ENCODE assay signal across 22 cellular contexts in the genomic region with DNA sequence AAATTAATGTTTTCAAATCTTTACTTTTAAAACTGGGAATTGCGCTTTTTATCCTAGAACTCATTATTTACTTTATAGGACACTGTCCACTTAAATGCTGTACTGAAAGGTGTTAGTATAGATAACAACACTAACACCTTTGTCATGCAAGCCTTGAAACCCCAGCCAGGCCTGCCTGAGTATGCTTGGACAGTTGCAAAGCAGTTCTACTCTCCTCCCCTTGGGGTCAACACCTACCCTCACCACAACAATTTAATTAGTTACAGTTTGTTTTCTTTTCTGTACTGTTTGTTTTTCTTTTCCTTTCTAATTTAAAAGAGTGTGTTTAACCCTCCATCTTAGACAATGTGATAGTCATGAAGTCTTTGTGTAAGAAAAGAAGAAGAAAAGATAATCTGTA. TPM values are rescaled to one million over a fixed set of nuclear protein-coding genes. Genes with fewer than 3 reads are reported as not detected.
A peak's percentile ranks its signal among the peaks of the same experiment; 100 is the strongest.
DNase-seq lines count a peak whose midpoint lies in the region; ATAC-seq and TF ChIP-seq lines count a peak whose summit lies in the region.
"Had no signal": no experiment of that assay in that cellular context is flagged by ENCODE, and none has a peak within 500 bp of the region (broad histone marks: within the 10 kb centered on the region; RNA-seq: fewer than 3 reads in every experiment).

No MANE protein-coding gene starts in this region.

- no peaks in the 10 kb centered on the region for H4K20me1 ChIP-seq in MM.1S (ENCODE audit: insufficient read depth, low read length)

- no peak overlapping the region for H3K4me3 ChIP-seq in MM.1S (ENCODE audit: low read length)
- H3K4me3 ChIP-seq in parathyroid adenoma (ENCODE audit: low read depth, low read length): no peak overlapping the region
- H3K4me3 ChIP-seq in upper lobe of right lung: no peak overlapping the region
- H3K4me3 ChIP-seq: GM23248 had no signal

- H2AFZ ChIP-seq in MM.1S (ENCODE audit: low read length) (no peak overlapping the region), parathyroid adenoma (no peak overlapping the region)
- H2AFZ ChIP-seq: GM23248 had no signal

- H3F3A ChIP-seq in MM.1S (ENCODE audit: insufficient read depth, low read length): peaks cover 14% of the 10 kb centered on the region; the same call in 1 of the 2 replicates

- H3K4me1 Mint-ChIP-seq in endothelial cell (ENCODE audit: unreplicated experiment): no peaks in the 10 kb centered on the region
- H3K4me1 Mint-ChIP-seq: B cell; CD4-positive, CD25-positive, alpha-beta regulatory T cell; CD8-positive, alpha-beta memory T cell; IgD-negative memory B cell had no signal

- in situ Hi-C loops in Caki2 (cut with HindIII; ENCODE audit: low pct_unique_long_range_greater_than_20kb, low sequenced_read_pairs): no loop called here

- no peak overlapping the region for H3K27ac Mint-ChIP-seq in endothelial cell (ENCODE audit: unreplicated experiment)
- H3K27ac Mint-ChIP-seq: B cell; CD4-positive, CD25-positive, alpha-beta regulatory T cell; CD8-positive, alpha-beta memory T cell; IgD-negative memory B cell had no signal

- H3K9ac ChIP-seq in MM.1S (ENCODE audit: low read length) (no peak overlapping the region), parathyroid adenoma (no peak overlapping the region)
- H3K9ac ChIP-seq: GM23248 had no signal

- intact Hi-C loops in upper lobe of right lung (cut with DNase I): no loop called here

- H3K36me3 ChIP-seq in MM.1S (replicated peaks; ENCODE audit: insufficient read depth, low read length): no peaks in the 10 kb centered on the region
- H3K36me3 ChIP-seq in parathyroid adenoma (ENCODE audit: control insufficient read depth, insufficient read depth, low read length): no peaks in the 10 kb centered on the region
- H3K36me3 ChIP-seq in upper lobe of right lung: no peaks in the 10 kb centered on the region

- ATAC-seq in upper lobe of right lung: no peak
- ATAC-seq in HG03135 (IDR thresholded peaks at IDR 0.05; ENCODE audit: unreplicated experiment): no peak
- ATAC-seq: HepG2 had no signal

- peak overlapping the region; percentile 7 for H3K4me3 Mint-ChIP-seq in endothelial cell (ENCODE audit: unreplicated experiment)
- H3K4me3 Mint-ChIP-seq: B cell; CD4-positive, CD25-positive, alpha-beta regulatory T cell; CD8-positive, alpha-beta memory T cell; IgD-negative memory B cell had no signal

- peaks cover 17% of the 10 kb centered on the region for H3K36me3 Mint-ChIP-seq in endothelial cell (ENCODE audit: low read depth, unreplicated experiment)

- H3K4me2 ChIP-seq in MM.1S (ENCODE audit: low read depth, low read length) (peak overlapping the region; percentile 57; the same call in 1 of the 2 replicates), parathyroid adenoma (ENCODE audit: low read length) (no peak overlapping the region)

- H3K9me2 ChIP-seq in MM.1S (replicated peaks; ENCODE audit: insufficient read depth, low read length): no peaks in the 10 kb centered on the region

- TF ChIP-seq CTCF in MM.1S (IDR thresholded peaks at IDR 0.05; ENCODE audit: low read length): no peak
- TF ChIP-seq CTCF in endothelial cell (IDR thresholded peaks at IDR 0.05; ENCODE audit: unreplicated experiment): no peak
- TF ChIP-seq CTCF in parathyroid adenoma (IDR thresholded peaks at IDR 0.05): no peak
- TF ChIP-seq CTCF in upper lobe of right lung (IDR thresholded peaks at IDR 0.05): no peak

- H3K4me1 ChIP-seq in MM.1S (ENCODE audit: low read length) (peaks cover 16% of the 10 kb centered on the region), parathyroid adenoma (peaks cover 29% of the 10 kb centered on the region), upper lobe of right lung (no peaks in the 10 kb centered on the region)

- no peaks in the 10 kb centered on the region for H3K27me3 Mint-ChIP-seq in endothelial cell (ENCODE audit: unreplicated experiment)
- H3K27me3 Mint-ChIP-seq: B cell; CD4-positive, CD25-positive, alpha-beta regulatory T cell had no signal

- H3K9me3 ChIP-seq in MM.1S (replicated peaks; ENCODE audit: insufficient read depth, low read length) (no peaks in the 10 kb centered on the region), parathyroid adenoma (ENCODE audit: control insufficient read depth, low read length) (peaks cover 3% of the 10 kb centered on the region), upper lobe of right lung (peaks cover 4% of the 10 kb centered on the region)

- H3K79me2 ChIP-seq in MM.1S (ENCODE audit: low read length) (no peaks in the 10 kb centered on the region), parathyroid adenoma (no peaks in the 10 kb centered on the region)

- H3K27ac ChIP-seq in MM.1S (ENCODE audit: low read length): no peak overlapping the region
- H3K27ac ChIP-seq in parathyroid adenoma: peak overlapping the region; percentile 92
- H3K27ac ChIP-seq in upper lobe of right lung: no peak overlapping the region
- H3K27ac ChIP-seq: GM23248 had no signal

- H3K27me3 ChIP-seq in MM.1S (replicated peaks; ENCODE audit: insufficient read depth, low read length) (no peaks in the 10 kb centered on the region), parathyroid adenoma (ENCODE audit: control insufficient read depth, insufficient read depth, low read length) (no peaks in the 10 kb centered on the region), upper lobe of right lung (no peaks in the 10 kb centered on the region)

- peak; percentile 33 for DNase-seq in Caki2 (ENCODE audit: low read depth)
- DNase-seq in MM.1S: no peak
- no peak for DNase-seq in endothelial cell (ENCODE audit: low spot score)
- no peak for DNase-seq in inferior parietal cortex (ENCODE audit: extremely low spot score)
- DNase-seq in upper lobe of right lung: no peak
- DNase-seq in SKM-1 treated with dmso at 0.1 percent for 144 hours (lab: John Stamatoyannopoulos, UW; ENCODE audit: unreplicated experiment): no peak
- DNase-seq: 8988T; C1 segment of cervical spinal cord; CD4-positive, CD25-positive, alpha-beta regulatory T cell; CD8-positive, alpha-beta memory T cell; COR-L47; DMS153; DMS79; GF-D8; GM23248; HCEC 1CT; KG1 had no signal

- H3K9me3 Mint-ChIP-seq in endothelial cell (ENCODE audit: unreplicated experiment): peaks cover 5% of the 10 kb centered on the region

RNA-seq across cellular contexts. Expression of a gene that starts 18.9 kb away (rescaled TPM):
- total RNA-seq in Caki2 (2014; rRNA removed; shearing (Covaris generic); ENCODE audit: low replicate concordance): 4.0 and 6.5 TPM in 2 replicates
- total RNA-seq in endothelial cell (ENCODE audit: unreplicated experiment): 47.9 TPM
- 43.6 TPM for total RNA-seq in upper lobe of right lung
